Comparison of ENCODE assay signal across 1 cellular context in the genomic region with DNA sequence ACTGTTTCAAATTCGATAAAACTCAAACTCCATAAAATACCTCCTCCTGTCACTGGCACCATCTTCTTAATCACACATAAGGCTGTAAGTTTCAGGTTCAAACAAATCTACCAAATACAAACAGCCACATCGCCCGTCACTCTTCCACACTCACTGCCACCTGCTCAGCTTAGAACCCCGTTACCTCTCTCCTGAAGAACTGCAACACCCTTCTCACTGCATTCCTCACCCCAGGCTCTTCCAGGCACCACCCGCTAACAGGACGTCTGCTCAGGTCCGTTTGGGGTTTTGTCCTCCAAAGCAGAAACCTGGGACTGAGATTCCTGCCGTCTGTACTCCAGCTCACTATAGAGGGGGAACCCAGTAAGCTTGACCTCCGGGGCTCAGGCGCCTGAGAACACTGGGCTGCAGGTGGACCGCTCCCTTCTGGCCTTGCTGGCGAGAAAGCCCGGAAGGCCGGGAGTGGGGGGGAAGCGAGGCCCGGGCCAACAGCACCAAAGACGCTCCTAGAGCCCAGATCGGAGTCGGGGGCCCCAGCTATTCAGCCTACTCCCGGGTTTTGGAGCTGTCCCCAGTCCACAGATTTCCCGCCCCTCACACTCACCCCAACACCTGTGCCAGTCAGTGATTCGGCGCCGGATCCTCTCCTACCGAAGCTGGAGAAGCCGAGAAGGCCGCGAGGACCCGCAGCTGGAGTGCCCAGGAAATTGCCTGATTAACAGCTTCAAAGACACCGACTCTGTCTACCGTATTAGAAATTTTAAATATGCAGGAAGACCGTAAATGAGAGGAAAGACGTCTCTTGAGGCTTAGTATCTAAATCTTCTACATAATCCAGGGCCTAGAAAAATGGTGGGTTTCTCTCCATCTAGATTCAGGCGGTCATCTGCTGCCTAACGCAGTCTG.
TF ChIP-seq lines count a peak whose summit lies in the region.

Gene AP3M1, minus strand, starts transcription at position 678 of the 906 bp plus-strand sequence. CDS start 12,449 bp downstream, outside the sequence.

TF ChIP-seq in WTC11, 78 proteins besides CTCF, POLR2A, EP300 and RAD21 (continued from another document):
- no peak for TF ChIP-seq ZNF263 (CRISPR knock-in tag; IDR thresholded peaks at IDR 0.05; ENCODE audit: low read depth)
- TF ChIP-seq ELF4 (CRISPR knock-in tag; IDR thresholded peaks at IDR 0.05; ENCODE audit: low read depth), result no peak
- TF ChIP-seq, protein P1, sequence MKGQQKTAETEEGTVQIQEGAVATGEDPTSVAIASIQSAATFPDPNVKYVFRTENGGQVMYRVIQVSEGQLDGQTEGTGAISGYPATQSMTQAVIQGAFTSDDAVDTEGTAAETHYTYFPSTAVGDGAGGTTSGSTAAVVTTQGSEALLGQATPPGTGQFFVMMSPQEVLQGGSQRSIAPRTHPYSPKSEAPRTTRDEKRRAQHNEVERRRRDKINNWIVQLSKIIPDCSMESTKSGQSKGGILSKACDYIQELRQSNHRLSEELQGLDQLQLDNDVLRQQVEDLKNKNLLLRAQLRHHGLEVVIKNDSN (CRISPR knock-in tag; IDR thresholded peaks at IDR 0.05), result no peak
- TF ChIP-seq NR3C1 (CRISPR knock-in tag; conservative IDR thresholded peaks at IDR 0.05; ENCODE audit: low read depth), result no peak
- TF ChIP-seq MXD4 (CRISPR knock-in tag; IDR thresholded peaks at IDR 0.05; ENCODE audit: borderline replicate concordance), result no peak
- TF ChIP-seq TEAD4 (CRISPR knock-in tag; IDR thresholded peaks at IDR 0.05), result no peak
- TF ChIP-seq FOXK1 (CRISPR knock-in tag; IDR thresholded peaks at IDR 0.05), result no peak
- TF ChIP-seq, protein P2, sequence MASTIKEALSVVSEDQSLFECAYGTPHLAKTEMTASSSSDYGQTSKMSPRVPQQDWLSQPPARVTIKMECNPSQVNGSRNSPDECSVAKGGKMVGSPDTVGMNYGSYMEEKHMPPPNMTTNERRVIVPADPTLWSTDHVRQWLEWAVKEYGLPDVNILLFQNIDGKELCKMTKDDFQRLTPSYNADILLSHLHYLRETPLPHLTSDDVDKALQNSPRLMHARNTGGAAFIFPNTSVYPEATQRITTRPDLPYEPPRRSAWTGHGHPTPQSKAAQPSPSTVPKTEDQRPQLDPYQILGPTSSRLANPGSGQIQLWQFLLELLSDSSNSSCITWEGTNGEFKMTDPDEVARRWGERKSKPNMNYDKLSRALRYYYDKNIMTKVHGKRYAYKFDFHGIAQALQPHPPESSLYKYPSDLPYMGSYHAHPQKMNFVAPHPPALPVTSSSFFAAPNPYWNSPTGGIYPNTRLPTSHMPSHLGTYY (CRISPR knock-in tag; IDR thresholded peaks at IDR 0.05), result no peak
- TF ChIP-seq, protein P3, sequence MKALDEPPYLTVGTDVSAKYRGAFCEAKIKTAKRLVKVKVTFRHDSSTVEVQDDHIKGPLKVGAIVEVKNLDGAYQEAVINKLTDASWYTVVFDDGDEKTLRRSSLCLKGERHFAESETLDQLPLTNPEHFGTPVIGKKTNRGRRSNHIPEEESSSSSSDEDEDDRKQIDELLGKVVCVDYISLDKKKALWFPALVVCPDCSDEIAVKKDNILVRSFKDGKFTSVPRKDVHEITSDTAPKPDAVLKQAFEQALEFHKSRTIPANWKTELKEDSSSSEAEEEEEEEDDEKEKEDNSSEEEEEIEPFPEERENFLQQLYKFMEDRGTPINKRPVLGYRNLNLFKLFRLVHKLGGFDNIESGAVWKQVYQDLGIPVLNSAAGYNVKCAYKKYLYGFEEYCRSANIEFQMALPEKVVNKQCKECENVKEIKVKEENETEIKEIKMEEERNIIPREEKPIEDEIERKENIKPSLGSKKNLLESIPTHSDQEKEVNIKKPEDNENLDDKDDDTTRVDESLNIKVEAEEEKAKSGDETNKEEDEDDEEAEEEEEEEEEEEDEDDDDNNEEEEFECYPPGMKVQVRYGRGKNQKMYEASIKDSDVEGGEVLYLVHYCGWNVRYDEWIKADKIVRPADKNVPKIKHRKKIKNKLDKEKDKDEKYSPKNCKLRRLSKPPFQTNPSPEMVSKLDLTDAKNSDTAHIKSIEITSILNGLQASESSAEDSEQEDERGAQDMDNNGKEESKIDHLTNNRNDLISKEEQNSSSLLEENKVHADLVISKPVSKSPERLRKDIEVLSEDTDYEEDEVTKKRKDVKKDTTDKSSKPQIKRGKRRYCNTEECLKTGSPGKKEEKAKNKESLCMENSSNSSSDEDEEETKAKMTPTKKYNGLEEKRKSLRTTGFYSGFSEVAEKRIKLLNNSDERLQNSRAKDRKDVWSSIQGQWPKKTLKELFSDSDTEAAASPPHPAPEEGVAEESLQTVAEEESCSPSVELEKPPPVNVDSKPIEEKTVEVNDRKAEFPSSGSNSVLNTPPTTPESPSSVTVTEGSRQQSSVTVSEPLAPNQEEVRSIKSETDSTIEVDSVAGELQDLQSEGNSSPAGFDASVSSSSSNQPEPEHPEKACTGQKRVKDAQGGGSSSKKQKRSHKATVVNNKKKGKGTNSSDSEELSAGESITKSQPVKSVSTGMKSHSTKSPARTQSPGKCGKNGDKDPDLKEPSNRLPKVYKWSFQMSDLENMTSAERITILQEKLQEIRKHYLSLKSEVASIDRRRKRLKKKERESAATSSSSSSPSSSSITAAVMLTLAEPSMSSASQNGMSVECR (CRISPR knock-in tag; IDR thresholded peaks at IDR 0.05; ENCODE audit: borderline replicate concordance), result 0 out of 2 replicates have a peak, but pooled peaks have one; percentile 39
- TF ChIP-seq FOXJ3 (CRISPR knock-in tag; IDR thresholded peaks at IDR 0.05; ENCODE audit: borderline replicate concordance), result no peak
- TF ChIP-seq, protein P4, sequence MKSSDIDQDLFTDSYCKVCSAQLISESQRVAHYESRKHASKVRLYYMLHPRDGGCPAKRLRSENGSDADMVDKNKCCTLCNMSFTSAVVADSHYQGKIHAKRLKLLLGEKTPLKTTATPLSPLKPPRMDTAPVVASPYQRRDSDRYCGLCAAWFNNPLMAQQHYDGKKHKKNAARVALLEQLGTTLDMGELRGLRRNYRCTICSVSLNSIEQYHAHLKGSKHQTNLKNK (CRISPR knock-in tag; IDR thresholded peaks at IDR 0.05), result no peak
- no peak for TF ChIP-seq PRRX2 (CRISPR knock-in tag; IDR thresholded peaks at IDR 0.05)
- TF ChIP-seq ZNF532 (CRISPR knock-in tag; IDR thresholded peaks at IDR 0.05; ENCODE audit: borderline replicate concordance), result no peak
- TF ChIP-seq ZNF416 (CRISPR knock-in tag; IDR thresholded peaks at IDR 0.05), result 0 out of 2 replicates have a peak, but pooled peaks have one; percentile 40
- no peak for TF ChIP-seq SP1 (CRISPR knock-in tag; conservative IDR thresholded peaks at IDR 0.05)
- no peak for TF ChIP-seq ZNF423 (CRISPR knock-in tag; IDR thresholded peaks at IDR 0.05)
- no peak for TF ChIP-seq SMAD4 (CRISPR knock-in tag; IDR thresholded peaks at IDR 0.05)
- TF ChIP-seq, protein P5, sequence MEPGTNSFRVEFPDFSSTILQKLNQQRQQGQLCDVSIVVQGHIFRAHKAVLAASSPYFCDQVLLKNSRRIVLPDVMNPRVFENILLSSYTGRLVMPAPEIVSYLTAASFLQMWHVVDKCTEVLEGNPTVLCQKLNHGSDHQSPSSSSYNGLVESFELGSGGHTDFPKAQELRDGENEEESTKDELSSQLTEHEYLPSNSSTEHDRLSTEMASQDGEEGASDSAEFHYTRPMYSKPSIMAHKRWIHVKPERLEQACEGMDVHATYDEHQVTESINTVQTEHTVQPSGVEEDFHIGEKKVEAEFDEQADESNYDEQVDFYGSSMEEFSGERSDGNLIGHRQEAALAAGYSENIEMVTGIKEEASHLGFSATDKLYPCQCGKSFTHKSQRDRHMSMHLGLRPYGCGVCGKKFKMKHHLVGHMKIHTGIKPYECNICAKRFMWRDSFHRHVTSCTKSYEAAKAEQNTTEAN (CRISPR knock-in tag; IDR thresholded peaks at IDR 0.05), result 0 out of 2 replicates have a peak, but pooled peaks have one; percentile 65
- no peak for TF ChIP-seq ZBTB21 (CRISPR knock-in tag; IDR thresholded peaks at IDR 0.05; ENCODE audit: borderline replicate concordance)
- TF ChIP-seq ATF6 (CRISPR knock-in tag; IDR thresholded peaks at IDR 0.05), result no peak
- TF ChIP-seq ZNF281 (CRISPR knock-in tag; IDR thresholded peaks at IDR 0.05), result no peak
- TF ChIP-seq ATF3 (CRISPR knock-in tag; conservative IDR thresholded peaks at IDR 0.05), result no peak
- TF ChIP-seq NR1H2 (CRISPR knock-in tag; IDR thresholded peaks at IDR 0.05), result no peak
- TF ChIP-seq ZNF317 (CRISPR knock-in tag; IDR thresholded peaks at IDR 0.05; ENCODE audit: borderline replicate concordance, low read depth), result no peak
- peak; percentile 23; the same call in 1 of the 2 replicates for TF ChIP-seq NFYB (CRISPR knock-in tag; conservative IDR thresholded peaks at IDR 0.05; ENCODE audit: low read depth)
- TF ChIP-seq TEAD1 (CRISPR knock-in tag; IDR thresholded peaks at IDR 0.05), result no peak
- TF ChIP-seq ETV6 (CRISPR knock-in tag; IDR thresholded peaks at IDR 0.05), result no peak
